Comparison of ENCODE assay signal across 15 cellular contexts in genomic region chr5:168656633-168657032, GRCh38.
A peak's percentile ranks its signal among the peaks of the same experiment; 100 is the strongest.
DNase-seq lines count a peak whose midpoint lies in the region; ATAC-seq, FAIRE-seq and TF ChIP-seq lines count a peak whose summit lies in the region.
"Had no signal": no experiment of that assay in that cellular context is flagged by ENCODE, and none has a peak within 500 bp of the region (broad histone marks: within the 10 kb centered on the region; RNA-seq: fewer than 3 reads in every experiment).

No MANE protein-coding gene starts in this region.

- no peaks in the 10 kb centered on the region for H3K27me3 ChIP-seq in small intestine (ENCODE audit: control insufficient read depth in 2 of 2, insufficient read depth in 2 of 2, low read length in 2 of 2)

- no peak for TF ChIP-seq CTCF in fibroblast of villous mesenchyme (IDR thresholded peaks at IDR 0.05; ENCODE audit: insufficient read depth, low read depth, low read length)

- peak overlapping the region; percentile 42 to 90 for H3K27ac ChIP-seq in small intestine (ENCODE audit: low read depth in 1 of 2, low read length in 1 of 2)
- H3K27ac ChIP-seq: 22Rv1, VCaP had no signal

- DNase-seq in DMS 273 (lab: John Stamatoyannopoulos, UW; ENCODE audit: unreplicated experiment) = peak; percentile 18
- no peak for DNase-seq in DMS 273 treated with DMSO at 0.1 percent for 48 hours (lab: John Stamatoyannopoulos, UW)
- peak; percentile 43 for DNase-seq in SW480 (ENCODE audit: low spot score)
- peak; percentile 91 for DNase-seq in fibroblast of villous mesenchyme (ENCODE audit: low read depth)
- peak; percentile 94 for DNase-seq in small intestine
- no peak for DNase-seq in NCI-H2227 (lab: John Stamatoyannopoulos, UW; ENCODE audit: unreplicated experiment)
- no peak for DNase-seq in activated gamma-delta T cell treated with Interleukin-2 at 50 U/mL for 16 hours
- DNase-seq: EL; NCI-H1694 treated with DMSO at 0.1 percent for 48 hours; RPMI8226; stimulated activated naive B cell treated with anti-CD40 and anti-IgM and Interleukin-4, amounts not matched to agents 10 μg/mL and 1 μg/mL and 100 μg/mL, for 72 hours had no signal

- no peaks in the 10 kb centered on the region for H3K9me3 ChIP-seq in small intestine (ENCODE audit: control insufficient read depth, low read depth)

- H3K4me1 ChIP-seq in small intestine (ENCODE audit: control insufficient read depth in 2 of 2, insufficient read depth in 1 of 2, low read depth in 1 of 2, low read length in 1 of 2) = peaks cover 10% of the 10 kb centered on the region in 2 donors

- no peak for FAIRE-seq in small intestine (lab: Jason Lieb, UNC)
- FAIRE-seq: islet of Langerhans had no signal

- 12 to 34% (median 28%) methylated on average over 3 of the region's 3 CpGs for WGBS in small intestine, 3 donors

- H3K4me3 ChIP-seq in fibroblast of villous mesenchyme (ENCODE audit: low read depth, low read length) (no peak overlapping the region), small intestine (ENCODE audit: low read depth in 1 of 2, low read length in 2 of 2) (no peak overlapping the region)

- no peak for ATAC-seq in HG03097 (IDR thresholded peaks at IDR 0.05; ENCODE audit: low FRiP score, unreplicated experiment)
- ATAC-seq: stimulated activated naive B cell treated with anti-CD40 and anti-IgM and Interleukin-4, amounts not matched to agents 10 μg/mL and 1 μg/mL and 100 μg/mL, for 72 hours had no signal

- no peaks in the 10 kb centered on the region for H3K36me3 ChIP-seq in small intestine (ENCODE audit: control insufficient read depth in 2 of 2, insufficient read depth in 2 of 2, low read length in 2 of 2)

Comparison
In these comparisons a context has a peak if more than half of its experiments do, and no peak if none do; other contexts are left out.
1. DNase-seq: peak in DMS 273 (single experiment), SW480 (single experiment), fibroblast of villous mesenchyme (single experiment) and small intestine (single experiment); none in DMS 273 treated with DMSO at 0.1 percent for 48 hours (single experiment), NCI-H2227 (single experiment) and activated gamma-delta T cell treated with Interleukin-2 at 50 U/mL for 16 hours (single experiment).